ENCODE assay signal across 23 cellular contexts in the genomic region with DNA sequence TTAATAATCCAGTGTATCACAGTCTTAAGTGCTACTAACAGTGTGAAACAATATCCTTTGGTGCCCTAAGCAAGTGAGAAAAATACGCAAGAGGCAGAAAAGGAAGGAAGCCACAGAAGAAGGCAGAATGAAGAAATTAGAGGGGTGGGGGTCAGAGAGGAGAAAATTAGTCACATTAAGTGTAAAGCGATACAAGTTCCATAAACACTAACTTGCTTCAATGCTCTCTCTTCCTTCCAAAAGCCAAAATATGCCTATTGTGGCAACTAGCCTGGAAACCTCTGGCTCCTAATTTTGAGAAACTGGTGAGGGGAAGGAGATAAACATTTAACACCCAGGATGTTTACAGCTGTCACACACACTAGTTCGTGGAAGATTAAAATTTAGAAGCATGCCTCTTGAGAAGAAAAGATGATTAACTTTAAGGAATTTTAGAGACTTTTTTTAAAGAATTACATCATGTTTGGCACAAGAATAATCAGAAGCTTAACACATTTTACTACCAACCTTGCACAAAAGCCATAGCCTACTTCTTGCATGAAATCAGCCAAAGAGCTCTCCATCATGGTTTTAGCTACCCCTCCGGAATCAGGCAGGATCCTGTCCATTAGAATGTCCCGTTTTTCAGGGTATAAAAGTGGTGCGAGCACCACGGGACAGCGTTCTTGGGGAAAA. TPM values are rescaled to one million over a fixed set of nuclear protein-coding genes. Genes with fewer than 3 reads are reported as not detected.
DNase-seq lines count a peak whose midpoint lies in the region; ATAC-seq lines count a peak whose summit lies in the region.
"Had no signal": no experiment of that assay in that cellular context is flagged by ENCODE, and none has a peak within 500 bp of the region (broad histone marks: within the 10 kb centered on the region; RNA-seq: fewer than 3 reads in every experiment).

No MANE protein-coding gene starts in this region.

- H2BK12ac ChIP-seq in mesenchymal stem cell (ENCODE audit: low read length in 2 of 2): no peak overlapping the region

- H3K4ac ChIP-seq in mesenchymal stem cell (ENCODE audit: low read depth in 1 of 2, low read length in 2 of 2): no peak overlapping the region

- H3K4me3 ChIP-seq in CD4-positive, CD25-positive, alpha-beta regulatory T cell (ENCODE audit: low read depth, low read length): no peak overlapping the region
- H3K4me3 ChIP-seq in GM23248 (no peak overlapping the region), mesenchymal stem cell (ENCODE audit: insufficient read depth in 1 of 2, low read depth in 1 of 2, low read length in 2 of 2) (no peak overlapping the region)
- H3K4me3 ChIP-seq: HAP-1, skin epidermis, upper lobe of right lung had no signal

- no peak for DNase-seq in CD4-positive, CD25-positive, alpha-beta regulatory T cell
- DNase-seq in GM23248 (peak; percentile 56), mesenchymal stem cell (no peak), iPS-NIHi7 (ENCODE audit: extremely low spot score) (no peak), KG1 (lab: John Stamatoyannopoulos, UW) (no peak)
- no peak for DNase-seq in activated naive CD8-positive, alpha-beta T cell treated with anti-CD3 and anti-CD28 coated beads, Interleukin-2, amount 50 U/mL, for 24 hours
- DNase-seq: activated CD4-positive, alpha-beta T cell treated with anti-CD3 and anti-CD28 coated beads for 48 hours; activated naive CD4-positive, alpha-beta T cell treated with anti-CD3 and anti-CD28 coated beads, Interleukin-2, amount 50 U/mL, for 16 hours; BE2C; cortex of kidney; foreskin keratinocyte; hypothalamus; kidney; naive B cell; NCI-H1048; NCI-H524 treated with DMSO at 0.1 percent for 48 hours; stimulated activated CD4-positive, alpha-beta T cell treated with anti-CD3 and anti-CD28 coated beads, Interleukin-2, amount 100 ng/mL, for 48 hours; SW 1271; upper lobe of right lung had no signal

- H3K79me1 ChIP-seq in mesenchymal stem cell (replicated peaks; ENCODE audit: low read length, poor library complexity, severe bottlenecking): peaks cover 13% of the 10 kb centered on the region

- H4K8ac ChIP-seq in mesenchymal stem cell (ENCODE audit: low read length): no peak overlapping the region

- H3K27ac ChIP-seq in CD4-positive, CD25-positive, alpha-beta regulatory T cell (ENCODE audit: insufficient read depth, low read length, poor library complexity, severe bottlenecking): no peak overlapping the region
- H3K27ac ChIP-seq in GM23248 (peak overlapping the region; percentile 35), mesenchymal stem cell (ENCODE audit: low read length, poor library complexity, severe bottlenecking) (no peak overlapping the region)
- H3K27ac ChIP-seq: foreskin keratinocyte, skin epidermis, upper lobe of right lung had no signal

- no peak overlapping the region for H2AFZ ChIP-seq in GM23248
- H2AFZ ChIP-seq in mesenchymal stem cell (ENCODE audit: low read depth, low read length): no peak overlapping the region

- H3K9ac ChIP-seq in GM23248 (no peak overlapping the region), mesenchymal stem cell (ENCODE audit: low read length) (peak overlapping the region; percentile 8)

- H3K4me1 ChIP-seq in CD4-positive, CD25-positive, alpha-beta regulatory T cell (ENCODE audit: control insufficient read depth, insufficient read depth, low read length, poor library complexity, severe bottlenecking): no peaks in the 10 kb centered on the region
- H3K4me1 ChIP-seq in GM23248 (ENCODE audit: insufficient read depth) (peaks cover 8% of the 10 kb centered on the region), mesenchymal stem cell (ENCODE audit: control insufficient read depth, insufficient read depth, low read depth, low read length) (peaks cover 2% of the 10 kb centered on the region)
- H3K4me1 ChIP-seq: BE2C, foreskin keratinocyte, HAP-1, upper lobe of right lung had no signal

- ATAC-seq in CD4-positive, CD25-positive, alpha-beta regulatory T cell (ENCODE audit: low read depth in 2 of 2): no peak
- no peak for ATAC-seq in activated naive CD8-positive, alpha-beta T cell treated with anti-CD3 and anti-CD28 coated beads, Interleukin-2, amount 50 U/mL, for 24 hours
- ATAC-seq in GM21619 (IDR thresholded peaks at IDR 0.05; ENCODE audit: unreplicated experiment): no peak
- ATAC-seq: foreskin keratinocyte, Right ventricle myocardium inferior, upper lobe of right lung had no signal

- H2AK5ac ChIP-seq in mesenchymal stem cell (ENCODE audit: low read length, severe bottlenecking): no peak overlapping the region

- H3K18ac ChIP-seq in mesenchymal stem cell (ENCODE audit: low read depth in 1 of 2, low read length in 2 of 2): no peak overlapping the region

- no peaks in the 10 kb centered on the region for H3K27me3 Mint-ChIP-seq in CD4-positive, CD25-positive, alpha-beta regulatory T cell
- H3K27me3 Mint-ChIP-seq in activated naive CD8-positive, alpha-beta T cell treated with anti-CD3 and anti-CD28 coated beads, Interleukin-2, amount 50 U/mL, for 24 hours: no peaks in the 10 kb centered on the region
- H3K27me3 Mint-ChIP-seq: naive B cell had no signal

- H4K91ac ChIP-seq in mesenchymal stem cell (ENCODE audit: low read length): no peak overlapping the region

- H3K36me3 ChIP-seq in CD4-positive, CD25-positive, alpha-beta regulatory T cell (ENCODE audit: control insufficient read depth, insufficient read depth, low read length): peaks cover 89% of the 10 kb centered on the region
- H3K36me3 ChIP-seq in GM23248 (ENCODE audit: low read depth) (peaks cover 74% of the 10 kb centered on the region), mesenchymal stem cell (ENCODE audit: control insufficient read depth in 1 of 2, insufficient read depth in 2 of 2, low read depth in 1 of 2, low read length in 2 of 2) (peaks cover 21 to 88% of the 10 kb centered on the region in 2 experiments)

- no peak overlapping the region for H3K4me2 ChIP-seq in GM23248 (ENCODE audit: unreplicated experiment)
- no peak overlapping the region for H3K4me2 ChIP-seq in mesenchymal stem cell (ENCODE audit: low read length, poor library complexity, severe bottlenecking)

- peaks cover 0 to 12% (median 7%) of the 10 kb centered on the region in 4 donors for H3K4me1 Mint-ChIP-seq in CD4-positive, CD25-positive, alpha-beta regulatory T cell
- peaks cover 22% of the 10 kb centered on the region for H3K4me1 Mint-ChIP-seq in activated naive CD8-positive, alpha-beta T cell treated with anti-CD3 and anti-CD28 coated beads, Interleukin-2, amount 50 U/mL, for 24 hours

- H3F3A ChIP-seq in GM23248 (ENCODE audit: insufficient read depth): peaks cover 33% of the 10 kb centered on the region

- 34% methylated on average over 8 of the region's 8 CpGs for WGBS in GM23248 (ENCODE audit: low coverage in 1 of 2, low lambda C conversion rate in 2 of 2, missing lambda C conversion rate in 2 of 2), 2 experiments
- WGBS in mesenchymal stem cell: 100% methylated on average over 5 of the region's 8 CpGs

- H3K4me3 Mint-ChIP-seq in CD4-positive, CD25-positive, alpha-beta regulatory T cell: no peak overlapping the region
- no peak overlapping the region for H3K4me3 Mint-ChIP-seq in activated naive CD8-positive, alpha-beta T cell treated with anti-CD3 and anti-CD28 coated beads, Interleukin-2, amount 50 U/mL, for 24 hours
- H3K4me3 Mint-ChIP-seq: naive B cell had no signal

- H3K27me3 ChIP-seq in CD4-positive, CD25-positive, alpha-beta regulatory T cell (ENCODE audit: control insufficient read depth, insufficient read depth, low read length): no peaks in the 10 kb centered on the region
- H3K27me3 ChIP-seq in GM23248 (replicated peaks; ENCODE audit: insufficient read depth) (no peaks in the 10 kb centered on the region), mesenchymal stem cell (ENCODE audit: control insufficient read depth in 1 of 2, insufficient read depth in 1 of 2, low read length in 2 of 2) (no peaks in the 10 kb centered on the region)
- H3K27me3 ChIP-seq: BE2C, foreskin keratinocyte, upper lobe of right lung had no signal

- H3K9me3 Mint-ChIP-seq in CD4-positive, CD25-positive, alpha-beta regulatory T cell: no peaks in the 10 kb centered on the region
- H3K9me3 Mint-ChIP-seq in activated naive CD8-positive, alpha-beta T cell treated with anti-CD3 and anti-CD28 coated beads, Interleukin-2, amount 50 U/mL, for 24 hours: no peaks in the 10 kb centered on the region
- H3K9me3 Mint-ChIP-seq: naive B cell had no signal

- no peak overlapping the region for H2BK5ac ChIP-seq in mesenchymal stem cell (ENCODE audit: low read depth, low read length, poor library complexity, severe bottlenecking)

- H4K20me1 ChIP-seq in GM23248 (ENCODE audit: insufficient read depth): no peaks in the 10 kb centered on the region

- peak overlapping the region in 2 of 3 donors; percentile 33 to 49 for H3K27ac Mint-ChIP-seq in CD4-positive, CD25-positive, alpha-beta regulatory T cell
- H3K27ac Mint-ChIP-seq in activated naive CD8-positive, alpha-beta T cell treated with anti-CD3 and anti-CD28 coated beads, Interleukin-2, amount 50 U/mL, for 24 hours: peak overlapping the region; percentile 41

- H3K23ac ChIP-seq in mesenchymal stem cell (ENCODE audit: low read length in 2 of 2): no peak overlapping the region

- H3K79me2 ChIP-seq in GM23248 (ENCODE audit: insufficient read depth): peaks cover 59% of the 10 kb centered on the region

- H3K14ac ChIP-seq in mesenchymal stem cell (ENCODE audit: low read length in 2 of 2): no peak overlapping the region

- peaks cover 43% of the 10 kb centered on the region for H3K36me3 Mint-ChIP-seq in CD4-positive, CD25-positive, alpha-beta regulatory T cell
- peaks cover 78% of the 10 kb centered on the region for H3K36me3 Mint-ChIP-seq in activated naive CD8-positive, alpha-beta T cell treated with anti-CD3 and anti-CD28 coated beads, Interleukin-2, amount 50 U/mL, for 24 hours (ENCODE audit: low read depth)

- no peak overlapping the region for H2BK120ac ChIP-seq in mesenchymal stem cell (ENCODE audit: low read depth, low read length)

- in situ Hi-C loops in GM23248 (cut with MboI): no loop called here

- H3K9me2 ChIP-seq in GM23248 (ENCODE audit: insufficient read depth): no peaks in the 10 kb centered on the region

- no peak overlapping the region for H2BK15ac ChIP-seq in mesenchymal stem cell (ENCODE audit: low read depth, poor library complexity, severe bottlenecking)

- H3K9me3 ChIP-seq in CD4-positive, CD25-positive, alpha-beta regulatory T cell (ENCODE audit: control insufficient read depth in 2 of 2, low read length in 2 of 2): no peaks in the 10 kb centered on the region
- H3K9me3 ChIP-seq in GM23248 (ENCODE audit: low read depth): no peaks in the 10 kb centered on the region
- no peaks in the 10 kb centered on the region for H3K9me3 ChIP-seq in mesenchymal stem cell (ENCODE audit: control insufficient read depth, low read length)
- H3K9me3 ChIP-seq: BE2C, HAP-1, upper lobe of right lung had no signal

RNA-seq across cellular contexts. Expression of gene CNOT1, which starts 44.7 kb away (rescaled TPM):
- total RNA-seq in CD4-positive, CD25-positive, alpha-beta regulatory T cell: 252 TPM
- polyA plus RNA-seq in CD4-positive, CD25-positive, alpha-beta regulatory T cell: 10 to 100 TPM; 78.7 to 93.7 (median 83.1) TPM
- total RNA-seq in GM23248 (2014; rRNA removed; shearing (Covaris generic)): 82.8 and 93.1 TPM in 2 replicates
- polyA plus RNA-seq in GM23248 (2016; fragmentation: Nextera tagmentation; extraction: Ambion mirVana): 35.5 and 35.6 TPM in 2 replicates
- 68.0 TPM for polyA plus RNA-seq in mesenchymal stem cell (2013, experiment 1 of 2)
- 59.8 TPM for polyA plus RNA-seq in mesenchymal stem cell (2013, experiment 2 of 2)
